8 cellular contexts compared by ENCODE assay signal in the genomic region with DNA sequence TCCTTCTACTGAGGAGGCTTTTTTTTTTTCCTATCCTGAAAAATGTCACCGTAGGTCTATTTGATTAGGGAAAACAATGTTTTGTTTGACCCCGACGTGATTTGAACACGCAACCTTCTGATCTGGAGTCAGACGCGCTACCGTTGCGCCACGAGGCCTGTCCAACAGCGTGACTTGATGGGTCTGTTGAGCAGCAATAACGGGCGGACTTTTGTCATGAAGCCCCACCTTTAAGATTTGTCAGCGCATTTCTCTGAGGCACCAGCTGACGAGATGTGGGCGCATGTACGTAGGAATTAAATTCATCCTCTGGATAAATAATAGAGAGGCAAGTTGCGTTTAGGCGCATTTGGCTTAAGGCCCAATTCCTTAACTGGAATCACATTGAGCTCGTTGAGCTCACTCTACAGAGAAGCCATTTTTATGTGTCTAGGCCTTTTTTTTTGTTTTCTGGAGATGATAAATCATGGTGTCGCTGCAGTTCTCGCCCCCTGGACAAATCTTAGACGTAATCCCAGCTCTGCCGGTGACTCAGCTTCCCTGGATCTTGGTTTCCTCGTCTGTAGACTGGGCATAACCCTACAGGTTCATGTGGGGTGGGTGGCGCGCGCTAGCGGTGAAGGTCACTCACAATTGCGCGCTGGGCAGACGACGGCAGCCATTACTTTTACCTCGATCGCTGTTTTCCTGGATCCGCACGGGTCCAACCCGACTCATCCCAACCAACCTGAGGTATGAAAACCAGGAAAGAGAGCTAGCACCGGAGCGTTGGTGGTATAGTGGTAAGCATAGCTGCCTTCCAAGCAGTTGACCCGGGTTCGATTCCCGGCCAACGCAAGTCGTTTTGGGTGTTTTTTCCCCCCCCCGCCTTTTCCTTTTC.
DNase-seq lines count a peak whose midpoint lies in the region; ATAC-seq and TF ChIP-seq lines count a peak whose summit lies in the region.

No MANE protein-coding gene starts in this region.

- no peak for TF ChIP-seq CTCF in GM12865 (IDR thresholded peaks at IDR 0.05; ENCODE audit: insufficient read depth, low read depth, low read length, missing control alignments)
- TF ChIP-seq CTCF in neutrophil (IDR thresholded peaks at IDR 0.05): no peak

- peak overlapping the region; percentile 92 to 94 for H3K9ac ChIP-seq in stomach smooth muscle (ENCODE audit: low read length in 2 of 2)

- DNase-seq in GM12865 (ENCODE audit: low read depth) (peak; percentile 93), NCI-H1092 (lab: John Stamatoyannopoulos, UW) (peak; percentile 84), germinal center (ENCODE audit: low spot score) (peak; percentile 63)
- peak; percentile 84 for DNase-seq in activated naive CD4-positive, alpha-beta T cell treated with anti-CD3 and anti-CD28 coated beads, Interleukin-2, amount 50 U/mL, for 16 hours

- H3K4me1 ChIP-seq in neutrophil (ENCODE audit: control insufficient read depth in 1 of 2, insufficient read depth in 1 of 2, low read depth in 1 of 2, low read length in 1 of 2) (peaks cover 45 to 47% of the 10 kb centered on the region in 2 experiments), stomach smooth muscle (ENCODE audit: control insufficient read depth, insufficient read depth, low read length) (peaks cover 27% of the 10 kb centered on the region)

- no peaks in the 10 kb centered on the region for H3K9me3 ChIP-seq in neutrophil
- no peaks in the 10 kb centered on the region for H3K9me3 ChIP-seq in stomach smooth muscle (ENCODE audit: control insufficient read depth in 2 of 2, low read length in 2 of 2)

- H3K36me3 ChIP-seq in neutrophil: peaks cover 19% of the 10 kb centered on the region
- no peaks in the 10 kb centered on the region for H3K36me3 ChIP-seq in stomach smooth muscle (ENCODE audit: control insufficient read depth in 2 of 2, insufficient read depth in 2 of 2, low read length in 2 of 2)

- peak; percentile 63 for ATAC-seq in SK-N-SH treated with all-trans-retinoic acid at 6 μM for 48 hours
- ATAC-seq in GM21737 (IDR thresholded peaks at IDR 0.05; ENCODE audit: unreplicated experiment): no peak

- H3K27ac ChIP-seq in neutrophil (peak overlapping the region; percentile 94), stomach smooth muscle (ENCODE audit: low read length) (peak overlapping the region; percentile 99)

- no peaks in the 10 kb centered on the region for H3K27me3 ChIP-seq in neutrophil
- H3K27me3 ChIP-seq in stomach smooth muscle (ENCODE audit: control insufficient read depth in 1 of 2, insufficient read depth in 2 of 2, low read length in 2 of 2): no peaks in the 10 kb centered on the region

- H3K4me3 ChIP-seq in GM12865 (ENCODE audit: low read depth, low read length) (peak overlapping the region; percentile 58), neutrophil (ENCODE audit: low read depth in 1 of 2, low read length in 1 of 2) (peak overlapping the region; percentile 77 to 99), stomach smooth muscle (ENCODE audit: low read length in 2 of 2) (peak overlapping the region; percentile 91 to 98)

TF ChIP-seq in SK-N-SH treated with all-trans-retinoic acid at 6 μM for 48 hours, 23 proteins besides CTCF, POLR2A, EP300 and RAD21:
- TF ChIP-seq SNAI2 (CRISPR knock-in tag; IDR thresholded peaks at IDR 0.05) (no peak), BACH2 (CRISPR knock-in tag; IDR thresholded peaks at IDR 0.05; ENCODE audit: borderline replicate concordance) (no peak), RARB (CRISPR knock-in tag; IDR thresholded peaks at IDR 0.05) (no peak)
- TF ChIP-seq, protein P1, sequence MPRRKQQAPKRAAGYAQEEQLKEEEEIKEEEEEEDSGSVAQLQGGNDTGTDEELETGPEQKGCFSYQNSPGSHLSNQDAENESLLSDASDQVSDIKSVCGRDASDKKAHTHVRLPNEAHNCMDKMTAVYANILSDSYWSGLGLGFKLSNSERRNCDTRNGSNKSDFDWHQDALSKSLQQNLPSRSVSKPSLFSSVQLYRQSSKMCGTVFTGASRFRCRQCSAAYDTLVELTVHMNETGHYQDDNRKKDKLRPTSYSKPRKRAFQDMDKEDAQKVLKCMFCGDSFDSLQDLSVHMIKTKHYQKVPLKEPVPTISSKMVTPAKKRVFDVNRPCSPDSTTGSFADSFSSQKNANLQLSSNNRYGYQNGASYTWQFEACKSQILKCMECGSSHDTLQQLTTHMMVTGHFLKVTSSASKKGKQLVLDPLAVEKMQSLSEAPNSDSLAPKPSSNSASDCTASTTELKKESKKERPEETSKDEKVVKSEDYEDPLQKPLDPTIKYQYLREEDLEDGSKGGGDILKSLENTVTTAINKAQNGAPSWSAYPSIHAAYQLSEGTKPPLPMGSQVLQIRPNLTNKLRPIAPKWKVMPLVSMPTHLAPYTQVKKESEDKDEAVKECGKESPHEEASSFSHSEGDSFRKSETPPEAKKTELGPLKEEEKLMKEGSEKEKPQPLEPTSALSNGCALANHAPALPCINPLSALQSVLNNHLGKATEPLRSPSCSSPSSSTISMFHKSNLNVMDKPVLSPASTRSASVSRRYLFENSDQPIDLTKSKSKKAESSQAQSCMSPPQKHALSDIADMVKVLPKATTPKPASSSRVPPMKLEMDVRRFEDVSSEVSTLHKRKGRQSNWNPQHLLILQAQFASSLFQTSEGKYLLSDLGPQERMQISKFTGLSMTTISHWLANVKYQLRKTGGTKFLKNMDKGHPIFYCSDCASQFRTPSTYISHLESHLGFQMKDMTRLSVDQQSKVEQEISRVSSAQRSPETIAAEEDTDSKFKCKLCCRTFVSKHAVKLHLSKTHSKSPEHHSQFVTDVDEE (CRISPR knock-in tag; IDR thresholded peaks at IDR 0.05): peak; percentile 23; the same call in 1 of the 2 replicates
- TF ChIP-seq, protein P2, sequence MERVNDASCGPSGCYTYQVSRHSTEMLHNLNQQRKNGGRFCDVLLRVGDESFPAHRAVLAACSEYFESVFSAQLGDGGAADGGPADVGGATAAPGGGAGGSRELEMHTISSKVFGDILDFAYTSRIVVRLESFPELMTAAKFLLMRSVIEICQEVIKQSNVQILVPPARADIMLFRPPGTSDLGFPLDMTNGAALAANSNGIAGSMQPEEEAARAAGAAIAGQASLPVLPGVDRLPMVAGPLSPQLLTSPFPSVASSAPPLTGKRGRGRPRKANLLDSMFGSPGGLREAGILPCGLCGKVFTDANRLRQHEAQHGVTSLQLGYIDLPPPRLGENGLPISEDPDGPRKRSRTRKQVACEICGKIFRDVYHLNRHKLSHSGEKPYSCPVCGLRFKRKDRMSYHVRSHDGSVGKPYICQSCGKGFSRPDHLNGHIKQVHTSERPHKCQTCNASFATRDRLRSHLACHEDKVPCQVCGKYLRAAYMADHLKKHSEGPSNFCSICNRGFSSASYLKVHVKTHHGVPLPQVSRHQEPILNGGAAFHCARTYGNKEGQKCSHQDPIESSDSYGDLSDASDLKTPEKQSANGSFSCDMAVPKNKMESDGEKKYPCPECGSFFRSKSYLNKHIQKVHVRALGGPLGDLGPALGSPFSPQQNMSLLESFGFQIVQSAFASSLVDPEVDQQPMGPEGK (CRISPR knock-in tag; IDR thresholded peaks at IDR 0.05; ENCODE audit: borderline replicate concordance): 0 out of 2 replicates have a peak, but pooled peaks have one; percentile 49
